ENCODE assay signal across 1 cellular context in the genomic region with DNA sequence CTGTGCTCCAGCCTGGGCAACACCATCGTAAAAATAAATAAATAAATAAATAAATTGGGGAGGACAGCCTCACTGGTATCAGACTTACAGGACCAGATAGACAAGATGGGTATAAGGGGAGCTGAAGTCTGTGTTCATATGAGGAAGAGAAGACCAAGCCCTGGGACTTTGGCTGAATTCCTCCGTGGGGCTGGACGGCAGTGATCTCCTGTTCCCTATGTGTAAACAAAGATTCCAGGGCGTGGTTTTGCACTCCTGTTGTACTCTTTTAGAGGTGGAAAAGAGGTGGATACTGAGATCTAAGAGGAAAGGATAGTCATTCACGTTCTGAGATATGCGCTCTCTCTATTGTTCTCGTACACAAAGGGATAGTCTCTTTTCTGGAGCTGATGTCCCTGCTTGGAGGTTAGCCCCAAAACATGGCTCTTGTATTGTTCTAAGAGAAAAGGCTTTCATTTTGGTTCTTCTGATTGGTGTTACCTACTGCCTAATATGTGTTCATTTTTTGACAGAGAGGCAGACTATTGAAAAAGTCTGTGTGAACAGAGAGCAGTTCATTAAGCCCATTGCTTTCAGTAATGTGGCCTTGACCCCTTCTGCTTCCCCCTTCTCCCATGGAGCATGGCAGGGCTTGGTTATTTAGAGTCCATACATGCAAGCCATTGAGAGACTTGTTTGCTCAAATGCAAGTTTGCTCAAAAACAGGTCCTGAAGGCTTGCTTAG.
TF ChIP-seq lines count a peak whose summit lies in the region.

No MANE protein-coding gene starts in this region.

TF ChIP-seq in HepG2, 621 proteins besides CTCF, POLR2A, EP300 and RAD21 (continued from another document):
- TF ChIP-seq NR2F2 (IDR thresholded peaks at IDR 0.05; ENCODE audit: borderline replicate concordance, low read depth) (0 out of 2 replicates have a peak, but pooled peaks have one; percentile 43), GZF1 (CRISPR knock-in tag; IDR thresholded peaks at IDR 0.05) (no peak), KMT2B (CRISPR knock-in tag; IDR thresholded peaks at IDR 0.05) (no peak), SAP130 (CRISPR knock-in tag; IDR thresholded peaks at IDR 0.05; ENCODE audit: low read depth) (peak; percentile 38; the same call in 1 of the 2 replicates), GABPA (IDR thresholded peaks at IDR 0.05; ENCODE audit: low read depth, low read length) (no peak), GABPA (CRISPR knock-in tag; IDR thresholded peaks at IDR 0.05; ENCODE audit: low read depth) (peak; percentile 29; the same call in 1 of the 2 replicates), ZNF777 (CRISPR knock-in tag; IDR thresholded peaks at IDR 0.05) (no peak), JUN (CRISPR knock-in tag; IDR thresholded peaks at IDR 0.05) (no peak), ZNF264 (CRISPR knock-in tag; IDR thresholded peaks at IDR 0.05) (peak; percentile 22; the same call in 1 of the 2 replicates), IKZF1 (IDR thresholded peaks at IDR 0.05) (no peak), GPN1 (CRISPR knock-in tag; IDR thresholded peaks at IDR 0.05; ENCODE audit: borderline replicate concordance) (no peak), HMGA1 (CRISPR knock-in tag; conservative IDR thresholded peaks at IDR 0.05) (no peak), TFAP4 (IDR thresholded peaks at IDR 0.05; ENCODE audit: borderline replicate concordance, low read depth) (no peak)
- TF ChIP-seq, protein P1, sequence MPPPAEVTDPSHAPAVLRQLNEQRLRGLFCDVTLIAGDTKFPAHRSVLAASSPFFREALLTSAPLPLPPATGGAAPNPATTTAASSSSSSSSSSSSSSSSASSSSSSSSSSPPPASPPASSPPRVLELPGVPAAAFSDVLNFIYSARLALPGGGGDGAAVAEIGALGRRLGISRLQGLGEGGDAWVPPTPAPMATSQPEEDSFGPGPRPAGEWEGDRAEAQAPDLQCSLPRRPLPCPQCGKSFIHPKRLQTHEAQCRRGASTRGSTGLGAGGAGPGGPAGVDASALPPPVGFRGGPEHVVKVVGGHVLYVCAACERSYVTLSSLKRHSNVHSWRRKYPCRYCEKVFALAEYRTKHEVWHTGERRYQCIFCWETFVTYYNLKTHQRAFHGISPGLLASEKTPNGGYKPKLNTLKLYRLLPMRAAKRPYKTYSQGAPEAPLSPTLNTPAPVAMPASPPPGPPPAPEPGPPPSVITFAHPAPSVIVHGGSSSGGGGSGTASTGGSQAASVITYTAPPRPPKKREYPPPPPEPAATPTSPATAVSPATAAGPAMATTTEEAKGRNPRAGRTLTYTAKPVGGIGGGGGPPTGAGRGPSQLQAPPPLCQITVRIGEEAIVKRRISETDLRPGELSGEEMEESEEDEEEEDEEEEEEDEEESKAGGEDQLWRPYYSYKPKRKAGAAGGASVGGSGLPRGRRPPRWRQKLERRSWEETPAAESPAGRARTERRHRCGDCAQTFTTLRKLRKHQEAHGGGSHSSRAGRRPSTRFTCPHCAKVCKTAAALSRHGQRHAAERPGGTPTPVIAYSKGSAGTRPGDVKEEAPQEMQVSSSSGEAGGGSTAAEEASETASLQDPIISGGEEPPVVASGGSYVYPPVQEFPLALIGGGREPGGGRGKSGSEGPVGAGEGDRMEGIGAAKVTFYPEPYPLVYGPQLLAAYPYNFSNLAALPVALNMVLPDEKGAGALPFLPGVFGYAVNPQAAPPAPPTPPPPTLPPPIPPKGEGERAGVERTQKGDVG (CRISPR knock-in tag; IDR thresholded peaks at IDR 0.05; ENCODE audit: borderline replicate concordance) = no peak
- TF ChIP-seq, protein P2, sequence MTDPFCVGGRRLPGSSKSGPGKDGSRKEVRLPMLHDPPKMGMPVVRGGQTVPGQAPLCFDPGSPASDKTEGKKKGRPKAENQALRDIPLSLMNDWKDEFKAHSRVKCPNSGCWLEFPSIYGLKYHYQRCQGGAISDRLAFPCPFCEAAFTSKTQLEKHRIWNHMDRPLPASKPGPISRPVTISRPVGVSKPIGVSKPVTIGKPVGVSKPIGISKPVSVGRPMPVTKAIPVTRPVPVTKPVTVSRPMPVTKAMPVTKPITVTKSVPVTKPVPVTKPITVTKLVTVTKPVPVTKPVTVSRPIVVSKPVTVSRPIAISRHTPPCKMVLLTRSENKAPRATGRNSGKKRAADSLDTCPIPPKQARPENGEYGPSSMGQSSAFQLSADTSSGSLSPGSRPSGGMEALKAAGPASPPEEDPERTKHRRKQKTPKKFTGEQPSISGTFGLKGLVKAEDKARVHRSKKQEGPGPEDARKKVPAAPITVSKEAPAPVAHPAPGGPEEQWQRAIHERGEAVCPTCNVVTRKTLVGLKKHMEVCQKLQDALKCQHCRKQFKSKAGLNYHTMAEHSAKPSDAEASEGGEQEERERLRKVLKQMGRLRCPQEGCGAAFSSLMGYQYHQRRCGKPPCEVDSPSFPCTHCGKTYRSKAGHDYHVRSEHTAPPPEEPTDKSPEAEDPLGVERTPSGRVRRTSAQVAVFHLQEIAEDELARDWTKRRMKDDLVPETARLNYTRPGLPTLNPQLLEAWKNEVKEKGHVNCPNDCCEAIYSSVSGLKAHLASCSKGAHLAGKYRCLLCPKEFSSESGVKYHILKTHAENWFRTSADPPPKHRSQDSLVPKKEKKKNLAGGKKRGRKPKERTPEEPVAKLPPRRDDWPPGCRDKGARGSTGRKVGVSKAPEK (CRISPR knock-in tag; IDR thresholded peaks at IDR 0.05; ENCODE audit: borderline replicate concordance) = no peak
- TF ChIP-seq, protein P3, sequence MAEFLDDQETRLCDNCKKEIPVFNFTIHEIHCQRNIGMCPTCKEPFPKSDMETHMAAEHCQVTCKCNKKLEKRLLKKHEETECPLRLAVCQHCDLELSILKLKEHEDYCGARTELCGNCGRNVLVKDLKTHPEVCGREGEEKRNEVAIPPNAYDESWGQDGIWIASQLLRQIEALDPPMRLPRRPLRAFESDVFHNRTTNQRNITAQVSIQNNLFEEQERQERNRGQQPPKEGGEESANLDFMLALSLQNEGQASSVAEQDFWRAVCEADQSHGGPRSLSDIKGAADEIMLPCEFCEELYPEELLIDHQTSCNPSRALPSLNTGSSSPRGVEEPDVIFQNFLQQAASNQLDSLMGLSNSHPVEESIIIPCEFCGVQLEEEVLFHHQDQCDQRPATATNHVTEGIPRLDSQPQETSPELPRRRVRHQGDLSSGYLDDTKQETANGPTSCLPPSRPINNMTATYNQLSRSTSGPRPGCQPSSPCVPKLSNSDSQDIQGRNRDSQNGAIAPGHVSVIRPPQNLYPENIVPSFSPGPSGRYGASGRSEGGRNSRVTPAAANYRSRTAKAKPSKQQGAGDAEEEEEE (CRISPR knock-in tag; IDR thresholded peaks at IDR 0.05; ENCODE audit: borderline replicate concordance) = no peak; the same call in 1 of the 2 replicates
